Comparison of ENCODE assay signal across 18 cellular contexts in the genomic region with DNA sequence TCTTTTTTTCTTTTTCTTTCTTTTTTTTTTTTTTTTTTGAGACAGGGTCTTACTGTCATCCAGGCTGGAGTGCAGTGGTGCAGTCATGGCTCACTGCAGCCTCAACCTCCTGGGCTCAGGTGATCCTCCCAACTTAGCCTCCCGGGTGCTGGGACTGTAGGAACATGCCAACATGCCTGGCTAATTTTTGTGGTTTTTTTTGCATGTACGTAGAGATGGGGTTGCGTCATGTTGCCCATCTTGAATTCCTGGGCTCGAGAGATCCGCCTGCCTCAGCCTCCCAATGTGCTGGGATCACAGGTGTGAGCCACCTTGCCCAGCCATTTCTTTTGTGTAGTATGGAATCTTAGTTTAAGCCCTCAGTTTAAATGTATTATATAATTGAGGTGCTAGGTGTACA. TPM values are rescaled to one million over a fixed set of nuclear protein-coding genes. Genes with fewer than 3 reads are reported as not detected.
DNase-seq lines count a peak whose midpoint lies in the region; ATAC-seq and TF ChIP-seq lines count a peak whose summit lies in the region.
"Had no signal": no experiment of that assay in that cellular context is flagged by ENCODE, and none has a peak within 500 bp of the region (broad histone marks: within the 10 kb centered on the region; RNA-seq: fewer than 3 reads in every experiment).

No MANE protein-coding gene starts in this region.

- H3K4me1 Mint-ChIP-seq in T-helper 17 cell, result peaks cover 27% of the 10 kb centered on the region

- intact Hi-C loops in HCT116 (cut with micrococcal nuclease), result no loop called here

- H3K79me2 ChIP-seq in HCT116 (ENCODE audit: insufficient read depth, low read length), result peaks cover 43% of the 10 kb centered on the region

- no peak overlapping the region for H3K4me3 Mint-ChIP-seq in T-helper 17 cell
- H3K4me3 Mint-ChIP-seq: CD4-positive, alpha-beta T cell; CD8-positive, alpha-beta T cell had no signal

- H3K36me3 ChIP-seq in HCT116 (ENCODE audit: control insufficient read depth in 1 of 2, insufficient read depth in 2 of 2, low read length in 2 of 2) (no peaks in the 10 kb centered on the region), neutrophil (no peaks in the 10 kb centered on the region)
- H3K36me3 ChIP-seq: BE2C had no signal

- TF ChIP-seq CTCF in HCT116 (IDR thresholded peaks at IDR 0.05 in 2 of 3, conservative IDR thresholded peaks at IDR 0.05 in 1 of 3; ENCODE audit: borderline replicate concordance in 1 of 3, insufficient read depth in 1 of 3, low read depth in 2 of 3, low read length in 2 of 3), result no peak
- no peak for TF ChIP-seq CTCF in neutrophil (IDR thresholded peaks at IDR 0.05)
- TF ChIP-seq CTCF in omental fat pad (IDR thresholded peaks at IDR 0.05), result no peak

- H4K20me1 ChIP-seq in HCT116 (ENCODE audit: insufficient read depth), result no peaks in the 10 kb centered on the region; the same call in 1 of the 2 replicates

- H3K36me3 Mint-ChIP-seq in T-helper 17 cell (ENCODE audit: low read depth), result no peaks in the 10 kb centered on the region

- peak overlapping the region; percentile 11; the same call in 1 of the 2 replicates for H3K4me2 ChIP-seq in HCT116 (ENCODE audit: low read length)
- H3K4me2 ChIP-seq: BLaER1 had no signal

- TF ChIP-seq RAD21 in HCT116 (IDR thresholded peaks at IDR 0.05; ENCODE audit: low read depth), result no peak

- BruUV-seq in HCT116 (replicated peaks; lab: Mats Ljungman, UMichigan), result no TSS peak

- ATAC-seq in HCT116 (no peak), T-helper 17 cell (no peak), omental fat pad (ENCODE audit: low FRiP score) (no peak)
- ATAC-seq: CD8-positive, alpha-beta T cell had no signal

- H3K4me1 ChIP-seq in HCT116 (ENCODE audit: control insufficient read depth in 1 of 2, insufficient read depth in 2 of 2, low read length in 2 of 2) (peaks cover 38 to 50% of the 10 kb centered on the region in 2 experiments), neutrophil (ENCODE audit: control insufficient read depth in 1 of 2, insufficient read depth in 1 of 2, low read depth in 1 of 2, low read length in 1 of 2) (peaks cover 93 to 96% of the 10 kb centered on the region in 2 experiments)

- POLR2A ChIA-PET in HCT116 (lab: Charles Lee), result no interaction called here

- H3K9me3 ChIP-seq in HCT116 (ENCODE audit: control insufficient read depth in 1 of 2, insufficient read depth in 1 of 2, low read depth in 1 of 2, low read length in 2 of 2), result no peaks in the 10 kb centered on the region
- H3K9me3 ChIP-seq in T-helper 17 cell (ENCODE audit: control insufficient read depth, low read length, poor library complexity, severe bottlenecking), result no peaks in the 10 kb centered on the region
- H3K9me3 ChIP-seq in neutrophil, result no peaks in the 10 kb centered on the region
- H3K9me3 ChIP-seq: BLaER1, Caco-2 had no signal

- RAD21 ChIA-PET in HCT116 (lab: Charles Lee; ENCODE audit: low non-redundant PET in 1 of 2, low total read pairs in 2 of 2, uncharacterized antibody in 2 of 2, unreplicated experiment in 2 of 2), result no interaction called here

- H3K27ac Mint-ChIP-seq in T-helper 17 cell, result peak overlapping the region; percentile 3
- H3K27ac Mint-ChIP-seq: CD4-positive, alpha-beta T cell; CD8-positive, alpha-beta T cell had no signal

- CTCF ChIA-PET in HCT116 (lab: Charles Lee), result no interaction called here

- no peaks in the 10 kb centered on the region for H3K9me2 ChIP-seq in HCT116 (ENCODE audit: insufficient read depth)

- H3K4me3 ChIP-seq in HCT116 (replicated peaks in 1 of 2; ENCODE audit: low read depth in 1 of 2, low read length in 2 of 2) (no peak overlapping the region), neutrophil (ENCODE audit: low read depth in 1 of 2, low read length in 1 of 2) (no peak overlapping the region)
- H3K4me3 ChIP-seq: BLaER1 had no signal

- no peak for TF ChIP-seq POLR2A in HCT116 (IDR thresholded peaks at IDR 0.05; ENCODE audit: borderline replicate concordance, extremely low read depth, insufficient read depth, insufficient read length)

- no peak overlapping the region for H3K9ac ChIP-seq in HCT116 (ENCODE audit: low read length)
- H3K9ac ChIP-seq: BLaER1 had no signal

- H2AFZ ChIP-seq in HCT116 (ENCODE audit: low read depth, low read length, poor library complexity, severe bottlenecking), result no peak overlapping the region

- DNase-seq in HCT116 (ENCODE audit: low read depth, low spot score) (no peak), T-helper 17 cell (no peak), NCI-H510A (lab: John Stamatoyannopoulos, UW) (no peak), omental fat pad (ENCODE audit: low spot score) (no peak), NCI-H2171 (lab: John Stamatoyannopoulos, UW) (no peak)
- no peak for DNase-seq in stimulated activated CD4-positive, alpha-beta T cell treated with anti-CD3 and anti-CD28 coated beads, Interleukin-4, amount 100 ng/mL, for 1 hour
- DNase-seq: 8988T; ACHN; BE2C; C1 segment of cervical spinal cord; Caco-2; Calu3; CD4-positive, alpha-beta T cell; CD8-positive, alpha-beta T cell; DMS79 treated with DMSO at 0.1 percent for 48 hours; GF-D8 had no signal

- no peak overlapping the region for H3K27ac ChIP-seq in HCT116 (ENCODE audit: low read depth, low read length)
- peak overlapping the region; percentile 73 for H3K27ac ChIP-seq in neutrophil
- H3K27ac ChIP-seq: BLaER1 had no signal

- no peaks in the 10 kb centered on the region for H3K27me3 Mint-ChIP-seq in T-helper 17 cell
- H3K27me3 Mint-ChIP-seq: CD4-positive, alpha-beta T cell had no signal

- H3K27me3 ChIP-seq in HCT116 (ENCODE audit: insufficient read depth, low read length), result no peaks in the 10 kb centered on the region
- no peaks in the 10 kb centered on the region for H3K27me3 ChIP-seq in neutrophil
- H3K27me3 ChIP-seq: BE2C, BLaER1 had no signal

TF ChIP-seq in HCT116, 20 proteins besides CTCF, POLR2A, EP300 and RAD21 (continues in another document):
- TF ChIP-seq SIN3A (IDR thresholded peaks at IDR 0.05; ENCODE audit: low read depth), result no peak
- TF ChIP-seq ELF1 (IDR thresholded peaks at IDR 0.05; ENCODE audit: borderline replicate concordance, low read depth), result no peak
- no peak for TF ChIP-seq EZH2phosphoT487 (IDR thresholded peaks at IDR 0.05; ENCODE audit: borderline replicate concordance)
- TF ChIP-seq YY1 (IDR thresholded peaks at IDR 0.05; ENCODE audit: extremely low read depth, insufficient replicate concordance, low read depth, low read length), result no peak
- no peak for TF ChIP-seq POLR2AphosphoS5 (IDR thresholded peaks at IDR 0.05; ENCODE audit: low read depth, low read length)
- no peak for TF ChIP-seq FOSL1 (IDR thresholded peaks at IDR 0.05; ENCODE audit: low read depth)
- no peak for TF ChIP-seq ZFX (IDR thresholded peaks at IDR 0.05)
- TF ChIP-seq, protein P1, sequence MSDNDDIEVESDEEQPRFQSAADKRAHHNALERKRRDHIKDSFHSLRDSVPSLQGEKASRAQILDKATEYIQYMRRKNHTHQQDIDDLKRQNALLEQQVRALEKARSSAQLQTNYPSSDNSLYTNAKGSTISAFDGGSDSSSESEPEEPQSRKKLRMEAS (IDR thresholded peaks at IDR 0.05), result no peak
- TF ChIP-seq SRF (IDR thresholded peaks at IDR 0.05; ENCODE audit: low read depth), result no peak
- no peak for TF ChIP-seq SP1 (IDR thresholded peaks at IDR 0.05; ENCODE audit: low read depth)
- TF ChIP-seq, protein P2, sequence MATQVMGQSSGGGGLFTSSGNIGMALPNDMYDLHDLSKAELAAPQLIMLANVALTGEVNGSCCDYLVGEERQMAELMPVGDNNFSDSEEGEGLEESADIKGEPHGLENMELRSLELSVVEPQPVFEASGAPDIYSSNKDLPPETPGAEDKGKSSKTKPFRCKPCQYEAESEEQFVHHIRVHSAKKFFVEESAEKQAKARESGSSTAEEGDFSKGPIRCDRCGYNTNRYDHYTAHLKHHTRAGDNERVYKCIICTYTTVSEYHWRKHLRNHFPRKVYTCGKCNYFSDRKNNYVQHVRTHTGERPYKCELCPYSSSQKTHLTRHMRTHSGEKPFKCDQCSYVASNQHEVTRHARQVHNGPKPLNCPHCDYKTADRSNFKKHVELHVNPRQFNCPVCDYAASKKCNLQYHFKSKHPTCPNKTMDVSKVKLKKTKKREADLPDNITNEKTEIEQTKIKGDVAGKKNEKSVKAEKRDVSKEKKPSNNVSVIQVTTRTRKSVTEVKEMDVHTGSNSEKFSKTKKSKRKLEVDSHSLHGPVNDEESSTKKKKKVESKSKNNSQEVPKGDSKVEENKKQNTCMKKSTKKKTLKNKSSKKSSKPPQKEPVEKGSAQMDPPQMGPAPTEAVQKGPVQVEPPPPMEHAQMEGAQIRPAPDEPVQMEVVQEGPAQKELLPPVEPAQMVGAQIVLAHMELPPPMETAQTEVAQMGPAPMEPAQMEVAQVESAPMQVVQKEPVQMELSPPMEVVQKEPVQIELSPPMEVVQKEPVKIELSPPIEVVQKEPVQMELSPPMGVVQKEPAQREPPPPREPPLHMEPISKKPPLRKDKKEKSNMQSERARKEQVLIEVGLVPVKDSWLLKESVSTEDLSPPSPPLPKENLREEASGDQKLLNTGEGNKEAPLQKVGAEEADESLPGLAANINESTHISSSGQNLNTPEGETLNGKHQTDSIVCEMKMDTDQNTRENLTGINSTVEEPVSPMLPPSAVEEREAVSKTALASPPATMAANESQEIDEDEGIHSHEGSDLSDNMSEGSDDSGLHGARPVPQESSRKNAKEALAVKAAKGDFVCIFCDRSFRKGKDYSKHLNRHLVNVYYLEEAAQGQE (IDR thresholded peaks at IDR 0.05; ENCODE audit: low read depth), result no peak
- no peak for TF ChIP-seq CBX3 (IDR thresholded peaks at IDR 0.05; ENCODE audit: low read depth)
- TF ChIP-seq EZH2 (IDR thresholded peaks at IDR 0.05), result no peak
- TF ChIP-seq EGR1 (IDR thresholded peaks at IDR 0.05; ENCODE audit: low read depth), result no peak
- TF ChIP-seq, protein P3, sequence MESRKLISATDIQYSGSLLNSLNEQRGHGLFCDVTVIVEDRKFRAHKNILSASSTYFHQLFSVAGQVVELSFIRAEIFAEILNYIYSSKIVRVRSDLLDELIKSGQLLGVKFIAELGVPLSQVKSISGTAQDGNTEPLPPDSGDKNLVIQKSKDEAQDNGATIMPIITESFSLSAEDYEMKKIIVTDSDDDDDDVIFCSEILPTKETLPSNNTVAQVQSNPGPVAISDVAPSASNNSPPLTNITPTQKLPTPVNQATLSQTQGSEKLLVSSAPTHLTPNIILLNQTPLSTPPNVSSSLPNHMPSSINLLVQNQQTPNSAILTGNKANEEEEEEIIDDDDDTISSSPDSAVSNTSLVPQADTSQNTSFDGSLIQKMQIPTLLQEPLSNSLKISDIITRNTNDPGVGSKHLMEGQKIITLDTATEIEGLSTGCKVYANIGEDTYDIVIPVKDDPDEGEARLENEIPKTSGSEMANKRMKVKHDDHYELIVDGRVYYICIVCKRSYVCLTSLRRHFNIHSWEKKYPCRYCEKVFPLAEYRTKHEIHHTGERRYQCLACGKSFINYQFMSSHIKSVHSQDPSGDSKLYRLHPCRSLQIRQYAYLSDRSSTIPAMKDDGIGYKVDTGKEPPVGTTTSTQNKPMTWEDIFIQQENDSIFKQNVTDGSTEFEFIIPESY (IDR thresholded peaks at IDR 0.05; ENCODE audit: extremely low read depth, insufficient replicate concordance, low read length), result no peak
- TF ChIP-seq JUND (IDR thresholded peaks at IDR 0.05), result no peak

RNA-seq across cellular contexts. Expression of a gene that starts 20.4 kb away (rescaled TPM):
- total RNA-seq in HCT116 (2021; ENCODE audit: unreplicated experiment) (27.0 TPM), T-helper 17 cell (10 to 100 TPM; 53.9 to 55.7 TPM), omental fat pad (10 to 100 TPM; 41.3 to 88.9 (median 53.2) TPM)
- 20.6 TPM in 2 replicates for polyA plus RNA-seq in HCT116 (2012)
